Comparison of ENCODE assay signal across 17 cellular contexts in genomic region chr6:145257757-145258521, GRCh38.
DNase-seq lines count a peak whose midpoint lies in the region; TF ChIP-seq lines count a peak whose summit lies in the region.
"Had no signal": no experiment of that assay in that cellular context is flagged by ENCODE, and none has a peak within 500 bp of the region (broad histone marks: within the 10 kb centered on the region; RNA-seq: fewer than 3 reads in every experiment).

No MANE protein-coding gene starts in this region.

- H3K4me3 ChIP-seq in parathyroid adenoma (ENCODE audit: low read depth, low read length), result no peak overlapping the region
- no peak overlapping the region for H3K4me3 ChIP-seq in endodermal cell (ENCODE audit: low read length)
- H3K4me3 ChIP-seq: BLaER1 treated with 17β-estradiol and CSF1 and Interleukin-3, amounts not matched to agents 10 nM and 100 nM; GM23338 had no signal

- peaks cover 21% of the 10 kb centered on the region for H3K4me1 ChIP-seq in parathyroid adenoma
- H3K4me1 ChIP-seq in endodermal cell (ENCODE audit: control insufficient read depth, insufficient read depth, low read length), result no peaks in the 10 kb centered on the region
- H3K4me1 ChIP-seq: BLaER1 treated with 17β-estradiol and CSF1 and Interleukin-3, amounts not matched to agents 10 nM and 100 nM; Caco-2 had no signal

- TF ChIP-seq CTCF in parathyroid adenoma (IDR thresholded peaks at IDR 0.05) (no peak), endodermal cell (conservative IDR thresholded peaks at IDR 0.05) (no peak)

- H3K27me3 ChIP-seq in parathyroid adenoma (ENCODE audit: control insufficient read depth, insufficient read depth, low read length) (no peaks in the 10 kb centered on the region), endodermal cell (ENCODE audit: control insufficient read depth, insufficient read depth, low read length, poor library complexity, severe bottlenecking) (no peaks in the 10 kb centered on the region)
- H3K27me3 ChIP-seq: BLaER1 treated with 17β-estradiol and CSF1 and Interleukin-3, amounts not matched to agents 10 nM and 100 nM had no signal

- H3K27me3 Mint-ChIP-seq in endodermal cell (ENCODE audit: insufficient read depth), result no peaks in the 10 kb centered on the region
- H3K27me3 Mint-ChIP-seq: B cell; CD4-positive, CD25-positive, alpha-beta regulatory T cell had no signal

- no peak overlapping the region for H3K27ac Mint-ChIP-seq in endodermal cell
- H3K27ac Mint-ChIP-seq: B cell; CD4-positive, CD25-positive, alpha-beta regulatory T cell; GM23338; HFFc6 had no signal

- no peak overlapping the region for H3K4me2 ChIP-seq in parathyroid adenoma (ENCODE audit: low read length)
- H3K4me2 ChIP-seq: BLaER1 treated with 17β-estradiol and CSF1 and Interleukin-3, amounts not matched to agents 10 nM and 100 nM; GM23338 had no signal

- no peaks in the 10 kb centered on the region for H3K9me3 Mint-ChIP-seq in endodermal cell
- H3K9me3 Mint-ChIP-seq: HFFc6 had no signal

- H2AFZ ChIP-seq in parathyroid adenoma, result peak overlapping the region; percentile 18
- H2AFZ ChIP-seq: GM23338 had no signal

- peak overlapping the region; percentile 53 for H3K27ac ChIP-seq in parathyroid adenoma
- no peak overlapping the region for H3K27ac ChIP-seq in endodermal cell (ENCODE audit: low read depth, low read length)
- H3K27ac ChIP-seq: BLaER1 treated with 17β-estradiol and CSF1 and Interleukin-3, amounts not matched to agents 10 nM and 100 nM had no signal

- H3K36me3 ChIP-seq in parathyroid adenoma (ENCODE audit: control insufficient read depth, insufficient read depth, low read length) (no peaks in the 10 kb centered on the region), endodermal cell (ENCODE audit: control insufficient read depth, insufficient read depth, low read length) (no peaks in the 10 kb centered on the region)
- H3K36me3 ChIP-seq: BLaER1 treated with 17β-estradiol and CSF1 and Interleukin-3, amounts not matched to agents 10 nM and 100 nM had no signal

- H3K9ac ChIP-seq in parathyroid adenoma (no peak overlapping the region), endodermal cell (ENCODE audit: extremely low read depth, low read length, poor library complexity, severe bottlenecking) (no peak overlapping the region)
- H3K9ac ChIP-seq: BLaER1 treated with 17β-estradiol and CSF1 and Interleukin-3, amounts not matched to agents 10 nM and 100 nM had no signal

- DNase-seq in NCI-H748 (lab: John Stamatoyannopoulos, UW; ENCODE audit: unreplicated experiment) (peak; percentile 47), NCI-H748 treated with DMSO at 0.1 percent for 48 hours (lab: John Stamatoyannopoulos, UW) (no peak), NCI-H2227 treated with DMSO at 0.1 percent for 48 hours (lab: John Stamatoyannopoulos, UW) (peak; percentile 11), left kidney (ENCODE audit: low read depth, low spot score) (peak; percentile 9), endodermal cell (no peak), middle frontal gyrus (ENCODE audit: extremely low spot score, low spot score) (no peak), midbrain (lab: John Stamatoyannopoulos, UW) (no peak)
- DNase-seq: Caco-2; CD4-positive, CD25-positive, alpha-beta regulatory T cell; DMS79; GDM1; HCEC 1CT; HFFc6 had no signal

- 89% methylated on average over 1 of the region's 2 CpGs; no CpG with 5 or more reads in 1 of the 2 experiments for WGBS in endodermal cell (ENCODE audit: insufficient coverage in 1 of 2, insufficient read length in 1 of 2), 2 experiments

- no peaks in the 10 kb centered on the region for H3K79me2 ChIP-seq in parathyroid adenoma

- H3K9me3 ChIP-seq in parathyroid adenoma (ENCODE audit: control insufficient read depth, low read length) (no peaks in the 10 kb centered on the region), endodermal cell (ENCODE audit: control insufficient read depth, low read length) (peaks cover 8% of the 10 kb centered on the region)
- H3K9me3 ChIP-seq: Caco-2 had no signal

- H3K4me1 Mint-ChIP-seq in endodermal cell, result peaks cover 17% of the 10 kb centered on the region
- H3K4me1 Mint-ChIP-seq: B cell; CD4-positive, CD25-positive, alpha-beta regulatory T cell had no signal

- no peaks in the 10 kb centered on the region for H3K36me3 Mint-ChIP-seq in endodermal cell (ENCODE audit: low read depth)
- H3K36me3 Mint-ChIP-seq: CD4-positive, CD25-positive, alpha-beta regulatory T cell had no signal

- no peak overlapping the region for H3K4me3 Mint-ChIP-seq in endodermal cell
- H3K4me3 Mint-ChIP-seq: B cell; CD4-positive, CD25-positive, alpha-beta regulatory T cell; GM23338; HFFc6 had no signal

Comparison
In these comparisons a context has a peak if more than half of its experiments do, and no peak if none do; other contexts are left out.
1. DNase-seq: peak in NCI-H748 (single experiment), NCI-H2227 treated with DMSO at 0.1 percent for 48 hours (single experiment) and left kidney (single experiment); none in NCI-H748 treated with DMSO at 0.1 percent for 48 hours (single experiment), endodermal cell (single experiment), middle frontal gyrus (single experiment) and midbrain (single experiment).